In the genomic region with DNA sequence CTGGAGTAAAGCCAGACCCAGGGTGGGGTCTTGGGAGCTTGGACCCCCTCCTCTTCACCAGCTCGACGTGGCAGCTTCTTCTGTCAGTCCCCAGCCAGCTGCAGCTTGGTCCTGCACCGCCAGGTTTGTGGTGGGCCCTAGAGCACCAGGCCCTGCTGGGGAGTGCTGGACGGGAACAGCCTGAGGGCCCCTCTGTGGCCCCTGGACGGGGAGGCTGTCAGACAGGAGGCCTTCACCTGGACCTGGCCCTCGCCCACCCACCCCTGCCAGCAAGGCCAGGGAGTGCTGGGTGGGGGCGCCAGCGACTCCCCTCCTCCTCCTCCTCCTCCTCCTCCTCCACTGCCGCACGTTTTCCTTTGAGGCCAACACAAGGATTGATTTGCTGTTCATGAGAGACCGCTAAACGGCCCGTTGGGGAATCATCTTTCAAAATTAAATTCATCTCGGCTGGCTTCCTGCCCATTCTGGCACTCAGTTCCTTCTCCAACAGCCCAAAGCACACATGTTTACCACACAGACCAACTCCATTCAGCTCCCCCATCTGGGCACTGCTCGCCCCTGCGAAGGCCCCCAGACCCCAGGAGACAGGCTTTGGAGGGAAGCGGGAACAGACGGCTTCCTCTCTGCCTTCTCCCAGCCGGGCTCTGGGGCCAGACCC, we compare ENCODE assay signal across 9 cellular contexts. TPM values are rescaled to one million over a fixed set of nuclear protein-coding genes. Genes with fewer than 3 reads are reported as not detected.
A peak's percentile ranks its signal among the peaks of the same experiment; 100 is the strongest.
DNase-seq lines count a peak whose midpoint lies in the region; ATAC-seq and TF ChIP-seq lines count a peak whose summit lies in the region.
"Had no signal": no experiment of that assay in that cellular context is flagged by ENCODE, and none has a peak within 500 bp of the region (broad histone marks: within the 10 kb centered on the region; RNA-seq: fewer than 3 reads in every experiment).

No MANE protein-coding gene starts in this region.

- H3K27ac ChIP-seq in neutrophil = no peak overlapping the region

- ATAC-seq in GM18907 (IDR thresholded peaks at IDR 0.05; ENCODE audit: unreplicated experiment) = no peak
- no peak for ATAC-seq in left colon
- no peak for ATAC-seq in GM19324 (IDR thresholded peaks at IDR 0.05; ENCODE audit: low FRiP score, unreplicated experiment)

- DNase-seq in Daoy (ENCODE audit: low read depth) = peak; percentile 42
- DNase-seq in MG63 = no peak
- peak; percentile 46 for DNase-seq in choroid plexus epithelial cell (ENCODE audit: low read depth)
- DNase-seq in NCI-H187 treated with DMSO at 0.1 percent for 48 hours (lab: John Stamatoyannopoulos, UW) = no peak
- DNase-seq in left colon = no peak
- DNase-seq: SHP77 had no signal

- TF ChIP-seq CTCF in choroid plexus epithelial cell (conservative IDR thresholded peaks at IDR 0.05; ENCODE audit: low read depth, low read length) (no peak), neutrophil (IDR thresholded peaks at IDR 0.05) (no peak)

- H3K9me3 ChIP-seq in MG63 (no peaks in the 10 kb centered on the region), neutrophil (no peaks in the 10 kb centered on the region)

- peaks cover 17% of the 10 kb centered on the region for H3K36me3 ChIP-seq in MG63
- H3K36me3 ChIP-seq in neutrophil = no peaks in the 10 kb centered on the region

- peak overlapping the region; percentile 67 for H3K4me3 ChIP-seq in MG63
- H3K4me3 ChIP-seq in choroid plexus epithelial cell (ENCODE audit: low read depth, low read length) = peak overlapping the region; percentile 45
- peak overlapping the region; percentile 47 to 70 for H3K4me3 ChIP-seq in neutrophil (ENCODE audit: low read depth in 1 of 2, low read length in 1 of 2)

- H3K27me3 ChIP-seq in MG63 (no peaks in the 10 kb centered on the region), neutrophil (peaks cover 47% of the 10 kb centered on the region)

- peaks cover 32 to 37% of the 10 kb centered on the region in 2 experiments for H3K4me1 ChIP-seq in neutrophil (ENCODE audit: control insufficient read depth in 1 of 2, insufficient read depth in 1 of 2, low read depth in 1 of 2, low read length in 1 of 2)

- intact Hi-C loops in left colon (cut with DNase I, micrococcal nuclease) = no loop called here

RNA-seq across cellular contexts. Expression of gene MEGF6, which starts 1.0 kb away (rescaled TPM):
- 2.5 and 5.1 TPM in 2 replicates for total RNA-seq in Daoy (2014; rRNA removed; shearing (Covaris generic))
- 121 and 198 TPM in 2 replicates for total RNA-seq in MG63 (2014; rRNA removed; shearing (Covaris generic); ENCODE audit: low replicate concordance)
- 1 to 10 TPM; 6.3 to 8.2 TPM for total RNA-seq in left colon

RNA-seq across cellular contexts. Expression of gene TPRG1L, which starts 14.5 kb away (rescaled TPM):
- 7.0 and 8.5 TPM in 2 replicates for total RNA-seq in Daoy (2014; rRNA removed; shearing (Covaris generic))
- 32.4 and 34.5 TPM in 2 replicates for total RNA-seq in MG63 (2014; rRNA removed; shearing (Covaris generic); ENCODE audit: low replicate concordance)
- total RNA-seq in left colon = 10 to 100 TPM; 88.5 to 93.9 TPM

RNA-seq across cellular contexts. Expression of gene WRAP73, which starts 39.6 kb away (rescaled TPM):
- 17.4 and 33.9 TPM in 2 replicates for total RNA-seq in Daoy (2014; rRNA removed; shearing (Covaris generic))
- 37.6 and 52.7 TPM in 2 replicates for total RNA-seq in MG63 (2014; rRNA removed; shearing (Covaris generic); ENCODE audit: low replicate concordance)
- total RNA-seq in left colon = 10 to 100 TPM; 20.1 to 23.6 TPM

RNA-seq across cellular contexts. Expression of gene TP73, which starts 42.0 kb away (rescaled TPM):
- total RNA-seq in Daoy (2014; rRNA removed; shearing (Covaris generic)) = 0.89 and 2.5 TPM in 2 replicates
- 3.1 and 8.3 TPM in 2 replicates for total RNA-seq in MG63 (2014; rRNA removed; shearing (Covaris generic); ENCODE audit: low replicate concordance)
- under 1 TPM; 0.11 to 0.70 TPM for total RNA-seq in left colon

Comparison
In these comparisons a context has a peak if more than half of its experiments do, and no peak if none do; other contexts are left out.
1. DNase-seq: peak in Daoy (single experiment) and choroid plexus epithelial cell (single experiment); none in MG63 (single experiment), NCI-H187 treated with DMSO at 0.1 percent for 48 hours (single experiment) and left colon (0 of 2).
2. RNA of gene MEGF6, which starts 1.0 kb away (total RNA-seq): 121 to 198 TPM in MG63; 6.3 to 8.2 TPM in left colon and 2.5 to 5.1 TPM in Daoy; every median in the first group is over 10 times any median in the second.
3. Peak in every context shown above with its lines, with median percentiles within 50 percentile points of each other: H3K4me3 ChIP-seq.